8 cellular contexts compared by ENCODE assay signal in genomic region chr7:6008668-6009611, GRCh38. TPM values are rescaled to one million over a fixed set of nuclear protein-coding genes. Genes with fewer than 3 reads are reported as not detected.
DNase-seq lines count a peak whose midpoint lies in the region; ATAC-seq and TF ChIP-seq lines count a peak whose summit lies in the region.

Gene AIMP2 (plus strand): TSS chr7:6009272. CDS start chr7:6009364, 92 bp downstream.
A gene with protein sequence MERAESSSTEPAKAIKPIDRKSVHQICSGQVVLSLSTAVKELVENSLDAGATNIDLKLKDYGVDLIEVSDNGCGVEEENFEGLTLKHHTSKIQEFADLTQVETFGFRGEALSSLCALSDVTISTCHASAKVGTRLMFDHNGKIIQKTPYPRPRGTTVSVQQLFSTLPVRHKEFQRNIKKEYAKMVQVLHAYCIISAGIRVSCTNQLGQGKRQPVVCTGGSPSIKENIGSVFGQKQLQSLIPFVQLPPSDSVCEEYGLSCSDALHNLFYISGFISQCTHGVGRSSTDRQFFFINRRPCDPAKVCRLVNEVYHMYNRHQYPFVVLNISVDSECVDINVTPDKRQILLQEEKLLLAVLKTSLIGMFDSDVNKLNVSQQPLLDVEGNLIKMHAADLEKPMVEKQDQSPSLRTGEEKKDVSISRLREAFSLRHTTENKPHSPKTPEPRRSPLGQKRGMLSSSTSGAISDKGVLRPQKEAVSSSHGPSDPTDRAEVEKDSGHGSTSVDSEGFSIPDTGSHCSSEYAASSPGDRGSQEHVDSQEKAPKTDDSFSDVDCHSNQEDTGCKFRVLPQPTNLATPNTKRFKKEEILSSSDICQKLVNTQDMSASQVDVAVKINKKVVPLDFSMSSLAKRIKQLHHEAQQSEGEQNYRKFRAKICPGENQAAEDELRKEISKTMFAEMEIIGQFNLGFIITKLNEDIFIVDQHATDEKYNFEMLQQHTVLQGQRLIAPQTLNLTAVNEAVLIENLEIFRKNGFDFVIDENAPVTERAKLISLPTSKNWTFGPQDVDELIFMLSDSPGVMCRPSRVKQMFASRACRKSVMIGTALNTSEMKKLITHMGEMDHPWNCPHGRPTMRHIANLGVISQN (minus strand): TSS chr7:6009049. CDS start chr7:6009019, 30 bp downstream.

- peaks cover 25% of the 10 kb centered on the region for H3F3A ChIP-seq in SU-DHL-6 (ENCODE audit: insufficient read depth)

- DNase-seq in NCI-H128 (lab: John Stamatoyannopoulos, UW; ENCODE audit: unreplicated experiment) (peak; percentile 99), head of caudate nucleus (peak; percentile 97 to 100 (median 99)), ovary (peak; percentile 97 to 99 (median 98)), thyroid gland (peak; percentile 99 to 100)
- DNase-seq in activated naive CD8-positive, alpha-beta T cell treated with anti-CD3 and anti-CD28 coated beads, Interleukin-2, amount 10 ng/mL, durations not matched to agents 7 days and 5 days = peak; percentile 92

- peak within 1 kb of the TSS; percentile 89 for H3K4me3 Mint-ChIP-seq in activated naive CD8-positive, alpha-beta T cell treated with anti-CD3 and anti-CD28 coated beads, Interleukin-2, amount 10 ng/mL, durations not matched to agents 7 days and 5 days

- WGBS in ovary, 3 donors = 0 to 1% (median 0%) methylated on average over 68 to 84 of the region's 84 CpGs
- WGBS in thyroid gland, 2 donors = 0 to 1% methylated on average over 39 to 44 of the region's 84 CpGs

- TF ChIP-seq EP300 in ovary (IDR thresholded peaks at IDR 0.05) = no peak

- ATAC-seq in HG02678 (IDR thresholded peaks at IDR 0.05; ENCODE audit: unreplicated experiment) = peak; percentile 96
- peak; percentile 89 for ATAC-seq in activated naive CD8-positive, alpha-beta T cell treated with anti-CD3 and anti-CD28 coated beads, Interleukin-2, amount 10 ng/mL, durations not matched to agents 7 days and 5 days (ENCODE audit: low read depth)

- peak within 1 kb of the TSS; percentile 77 for H3K27ac ChIP-seq in SU-DHL-6 (ENCODE audit: low read depth, low read length)
- H3K27ac ChIP-seq in ovary = peak within 1 kb of the TSS; percentile 49 to 91
- H3K27ac ChIP-seq in thyroid gland = peak within 1 kb of the TSS; percentile 86 to 96 (median 93)

- H3K79me2 ChIP-seq in SU-DHL-6 (ENCODE audit: insufficient read depth, low read length) = peaks cover 60% of the 10 kb centered on the region

- H3K4me2 ChIP-seq in SU-DHL-6 (ENCODE audit: low read depth, low read length, poor library complexity, severe bottlenecking) = peak within 1 kb of the TSS; percentile 92

- peak within 1 kb of the TSS; percentile 89 for H3K27ac Mint-ChIP-seq in activated naive CD8-positive, alpha-beta T cell treated with anti-CD3 and anti-CD28 coated beads, Interleukin-2, amount 10 ng/mL, durations not matched to agents 7 days and 5 days

- peak within 1 kb of the TSS; percentile 84 for H3K9ac ChIP-seq in SU-DHL-6 (ENCODE audit: low read length)

- intact Hi-C loops in head of caudate nucleus (cut with DNase I) = no loop called here
- intact Hi-C loops in ovary (cut with DNase I) = loop anchor here in 1 of 4 donors (10.0 kb wide), 1 partner anchor 316 kb away; no protein-coding TSS in a partner anchor
- intact Hi-C loops in thyroid gland (cut with DNase I) = no loop called here

- TF ChIP-seq CTCF in GM12872 (IDR thresholded peaks at IDR 0.05; ENCODE audit: insufficient read depth, low read depth, low read length) (peak; percentile 32; the same call in 1 of the 3 replicates), SU-DHL-6 (IDR thresholded peaks at IDR 0.05; ENCODE audit: insufficient read depth, low read length, poor library complexity, severe bottlenecking) (no peak), ovary (IDR thresholded peaks at IDR 0.05) (no peak), thyroid gland (IDR thresholded peaks at IDR 0.05) (peak in 2 of 6 experiments; percentile 7 to 25)

- no peaks in the 10 kb centered on the region for H4K20me1 ChIP-seq in SU-DHL-6 (ENCODE audit: low read depth, low read length)

- H3K9me2 ChIP-seq in SU-DHL-6 (replicated peaks; ENCODE audit: insufficient read depth, low read length) = no peaks in the 10 kb centered on the region

- H3K36me3 Mint-ChIP-seq in activated naive CD8-positive, alpha-beta T cell treated with anti-CD3 and anti-CD28 coated beads, Interleukin-2, amount 10 ng/mL, durations not matched to agents 7 days and 5 days = peaks cover 4% of the 10 kb centered on the region

- H3K36me3 ChIP-seq in SU-DHL-6 (ENCODE audit: low read length) = 0 out of 2 replicates have a peak, but pooled peaks cover 3% of the 10 kb centered on the region
- no peaks in the 10 kb centered on the region for H3K36me3 ChIP-seq in ovary
- peaks cover 0 to under 1% of the 10 kb centered on the region in 2 donors for H3K36me3 ChIP-seq in thyroid gland

- H3K27me3 Mint-ChIP-seq in activated naive CD8-positive, alpha-beta T cell treated with anti-CD3 and anti-CD28 coated beads, Interleukin-2, amount 10 ng/mL, durations not matched to agents 7 days and 5 days = no peaks in the 10 kb centered on the region

- H2AFZ ChIP-seq in SU-DHL-6 (ENCODE audit: low read depth, low read length, severe bottlenecking) = peak within 1 kb of the TSS; percentile 68

- H3K9me3 ChIP-seq in SU-DHL-6 (ENCODE audit: insufficient read depth, low read length) (no peaks in the 10 kb centered on the region), ovary (no peaks in the 10 kb centered on the region), thyroid gland (no peaks in the 10 kb centered on the region)

- H3K4me3 ChIP-seq in SU-DHL-6 (ENCODE audit: insufficient read depth, low read length, poor library complexity, severe bottlenecking) (peak within 1 kb of the TSS; percentile 81), ovary (peak within 1 kb of the TSS; percentile 56), thyroid gland (replicated peaks in 1 of 3) (peak within 1 kb of the TSS; percentile 55 to 75 (median 55))

- peaks cover 24% of the 10 kb centered on the region for H3K4me1 Mint-ChIP-seq in activated naive CD8-positive, alpha-beta T cell treated with anti-CD3 and anti-CD28 coated beads, Interleukin-2, amount 10 ng/mL, durations not matched to agents 7 days and 5 days

- no peaks in the 10 kb centered on the region for H3K9me3 Mint-ChIP-seq in activated naive CD8-positive, alpha-beta T cell treated with anti-CD3 and anti-CD28 coated beads, Interleukin-2, amount 10 ng/mL, durations not matched to agents 7 days and 5 days

- POLR2A ChIA-PET in activated naive CD8-positive, alpha-beta T cell treated with anti-CD3 and anti-CD28 coated beads, Interleukin-2, amount 10 ng/mL, durations not matched to agents 7 days and 5 days (lab: Charles Lee) = interaction anchor here (0.6 to 2.2 kb wide), 6 partner anchors 17 to 388 kb away, joined by 3 to 9 read pairs (median 4); no protein-coding TSS in a partner anchor

- H3K4me1 ChIP-seq in ovary (ENCODE audit: insufficient read depth) (peaks cover 3% of the 10 kb centered on the region), thyroid gland (peaks cover 39 to 43% of the 10 kb centered on the region in 2 donors)

- H3K27me3 ChIP-seq in SU-DHL-6 (ENCODE audit: low read length) = no peaks in the 10 kb centered on the region
- H3K27me3 ChIP-seq in ovary = no peaks in the 10 kb centered on the region
- H3K27me3 ChIP-seq in thyroid gland = no peaks in the 10 kb centered on the region

- peak; percentile 57 for TF ChIP-seq POLR2A in ovary (IDR thresholded peaks at IDR 0.05)
- TF ChIP-seq POLR2A in thyroid gland (IDR thresholded peaks at IDR 0.05) = peak in 1 of 2 donors; percentile 87

RNA-seq across cellular contexts. Expression of gene AIMP2, which starts in this region (rescaled TPM):
- 10 to 100 TPM; 21.4 to 23.8 TPM for total RNA-seq in activated naive CD8-positive, alpha-beta T cell treated with anti-CD3 and anti-CD28 coated beads, Interleukin-2, amount 10 ng/mL, durations not matched to agents 7 days and 5 days
- total RNA-seq in ovary (10 to 100 TPM; 16.1 to 37.1 (median 17.8) TPM), thyroid gland (10 to 100 TPM; 39.9 to 72.3 (median 53.4) TPM)
- 10 to 100 TPM; 14.1 to 18.2 TPM for polyA plus RNA-seq in ovary

RNA-seq across cellular contexts. Expression of the second gene that starts in this region (rescaled TPM):
- 10 to 100 TPM; 21.1 to 24.1 TPM for total RNA-seq in activated naive CD8-positive, alpha-beta T cell treated with anti-CD3 and anti-CD28 coated beads, Interleukin-2, amount 10 ng/mL, durations not matched to agents 7 days and 5 days
- 10 to 100 TPM in 3 of 7 donors, 1 to 10 TPM in 4; 5.2 to 14.5 (median 9.0) TPM for total RNA-seq in ovary
- polyA plus RNA-seq in ovary = 10 to 100 TPM in 1 of 2 donors, 1 to 10 TPM in 1; 5.9 to 15.9 TPM
- 10 to 100 TPM; 15.9 to 28.1 (median 18.9) TPM for total RNA-seq in thyroid gland

Comparison
In these comparisons a context has a peak if more than half of its experiments do, and no peak if none do; other contexts are left out.
1. Peak in every context shown above with its lines: DNase-seq, ATAC-seq, H3K4me3 ChIP-seq and H3K27ac ChIP-seq.